In genomic region chrX:48520976-48521352, GRCh38 we compare ENCODE assay signal across 8 cellular contexts. TPM values are rescaled to one million over a fixed set of nuclear protein-coding genes. Genes with fewer than 3 reads are reported as not detected.
A peak's percentile ranks its signal among the peaks of the same experiment; 100 is the strongest.
DNase-seq lines count a peak whose midpoint lies in the region; ATAC-seq and TF ChIP-seq lines count a peak whose summit lies in the region.

No MANE protein-coding gene starts in this region.

- peak overlapping the region in 1 of 2 donors; percentile 67 for H3K27ac ChIP-seq in thoracic aorta

- DNase-seq in activated naive CD4-positive, alpha-beta T cell treated with anti-CD3 and anti-CD28 coated beads, Interleukin-2, amount 10 ng/mL, durations not matched to agents 7 days and 5 days = peak; percentile 35
- DNase-seq in activated naive CD4-positive, alpha-beta T cell (lab: John Stamatoyannopoulos, UW) = no peak
- DNase-seq in T-helper 2 cell treated with Interferon-gamma antibody and Interleukin-4, amounts not matched to agents 5 μg/mL and 100 μg/mL, for 36 hours (ENCODE audit: low spot score) = no peak
- no peak for DNase-seq in thoracic aorta (ENCODE audit: low spot score)
- no peak for DNase-seq in stimulated activated naive CD4-positive, alpha-beta T cell (lab: John Stamatoyannopoulos, UW)
- DNase-seq in OCI-M1 (lab: John Stamatoyannopoulos, UW) = no peak

- peaks cover 51% of the 10 kb centered on the region for H3K4me1 Mint-ChIP-seq in activated naive CD4-positive, alpha-beta T cell treated with anti-CD3 and anti-CD28 coated beads, Interleukin-2, amount 10 ng/mL, durations not matched to agents 7 days and 5 days
- peaks cover 26% of the 10 kb centered on the region for H3K4me1 Mint-ChIP-seq in T-helper 2 cell treated with Interferon-gamma antibody and Interleukin-4, amounts not matched to agents 5 μg/mL and 100 μg/mL, for 36 hours (ENCODE audit: low read depth)

- H3K4me3 ChIP-seq in iPS-15b (ENCODE audit: low read depth, low read length) (peak overlapping the region; percentile 67), thoracic aorta (peak overlapping the region; percentile 82)

- H3K36me3 ChIP-seq in iPS-15b (ENCODE audit: control insufficient read depth, insufficient read depth, low read length) (peaks cover 4% of the 10 kb centered on the region), thoracic aorta (no peaks in the 10 kb centered on the region)

- H3K9me3 ChIP-seq in iPS-15b (ENCODE audit: control insufficient read depth, insufficient read depth, low read length) (no peaks in the 10 kb centered on the region), thoracic aorta (no peaks in the 10 kb centered on the region)

- no peaks in the 10 kb centered on the region for H3K27me3 Mint-ChIP-seq in activated naive CD4-positive, alpha-beta T cell treated with anti-CD3 and anti-CD28 coated beads, Interleukin-2, amount 10 ng/mL, durations not matched to agents 7 days and 5 days
- H3K27me3 Mint-ChIP-seq in T-helper 2 cell treated with Interferon-gamma antibody and Interleukin-4, amounts not matched to agents 5 μg/mL and 100 μg/mL, for 36 hours (ENCODE audit: low read depth) = no peaks in the 10 kb centered on the region

- no peaks in the 10 kb centered on the region for H3K4me1 ChIP-seq in iPS-15b (ENCODE audit: control insufficient read depth, insufficient read depth, low read length)
- H3K4me1 ChIP-seq in thoracic aorta (ENCODE audit: control insufficient read depth in 1 of 2, low read depth in 2 of 2) = peaks cover 0 to 5% of the 10 kb centered on the region in 2 donors

- H3K4me3 Mint-ChIP-seq in activated naive CD4-positive, alpha-beta T cell treated with anti-CD3 and anti-CD28 coated beads, Interleukin-2, amount 10 ng/mL, durations not matched to agents 7 days and 5 days = peak overlapping the region; percentile 92
- H3K4me3 Mint-ChIP-seq in T-helper 2 cell treated with Interferon-gamma antibody and Interleukin-4, amounts not matched to agents 5 μg/mL and 100 μg/mL, for 36 hours = peak overlapping the region; percentile 95

- peaks cover 19% of the 10 kb centered on the region for H3K36me3 Mint-ChIP-seq in activated naive CD4-positive, alpha-beta T cell treated with anti-CD3 and anti-CD28 coated beads, Interleukin-2, amount 10 ng/mL, durations not matched to agents 7 days and 5 days
- peaks cover 24% of the 10 kb centered on the region for H3K36me3 Mint-ChIP-seq in T-helper 2 cell treated with Interferon-gamma antibody and Interleukin-4, amounts not matched to agents 5 μg/mL and 100 μg/mL, for 36 hours (ENCODE audit: low read depth)

- CTCF ChIA-PET in activated naive CD4-positive, alpha-beta T cell treated with anti-CD3 and anti-CD28 coated beads, Interleukin-2, amount 10 ng/mL, durations not matched to agents 7 days and 5 days (lab: Charles Lee) = interaction anchor here (1.7 kb wide), 1 partner anchor 18 kb away, joined by 5 read pairs; the partner anchor contains the start of gene TBC1D25

- ATAC-seq in thoracic aorta (ENCODE audit: insufficient number of reproducible peaks, low FRiP score, low read depth) (no peak), GM21447 (IDR thresholded peaks at IDR 0.05; ENCODE audit: unreplicated experiment) (no peak)

- H3K27me3 ChIP-seq in iPS-15b (ENCODE audit: control insufficient read depth, insufficient read depth, low read length) (no peaks in the 10 kb centered on the region), thoracic aorta (replicated peaks; ENCODE audit: insufficient read depth) (no peaks in the 10 kb centered on the region)

- no peak for TF ChIP-seq CTCF in thoracic aorta (IDR thresholded peaks at IDR 0.05)

- peak overlapping the region; percentile 97 for H3K27ac Mint-ChIP-seq in activated naive CD4-positive, alpha-beta T cell treated with anti-CD3 and anti-CD28 coated beads, Interleukin-2, amount 10 ng/mL, durations not matched to agents 7 days and 5 days
- peak overlapping the region; percentile 98 for H3K27ac Mint-ChIP-seq in T-helper 2 cell treated with Interferon-gamma antibody and Interleukin-4, amounts not matched to agents 5 μg/mL and 100 μg/mL, for 36 hours

- peak overlapping the region; percentile 62 for H3K9ac ChIP-seq in iPS-15b (ENCODE audit: low read depth, low read length)

- no peaks in the 10 kb centered on the region for H3K9me3 Mint-ChIP-seq in activated naive CD4-positive, alpha-beta T cell treated with anti-CD3 and anti-CD28 coated beads, Interleukin-2, amount 10 ng/mL, durations not matched to agents 7 days and 5 days
- no peaks in the 10 kb centered on the region for H3K9me3 Mint-ChIP-seq in T-helper 2 cell treated with Interferon-gamma antibody and Interleukin-4, amounts not matched to agents 5 μg/mL and 100 μg/mL, for 36 hours

RNA-seq across cellular contexts. Expression of gene EBP, which starts 0.6 kb away (rescaled TPM):
- 10 to 100 TPM in 1 of 2 donors, 1 to 10 TPM in 1; 3.5 to 18.8 TPM for total RNA-seq in thoracic aorta

RNA-seq across cellular contexts. Expression of gene PORCN, which starts 12.2 kb away (rescaled TPM):
- total RNA-seq in thoracic aorta = 10 to 100 TPM; 15.0 to 19.1 TPM

RNA-seq across cellular contexts. Expression of gene TBC1D25, which starts 18.6 kb away (rescaled TPM):
- 10 to 100 TPM; 11.4 to 13.6 TPM for total RNA-seq in thoracic aorta

RNA-seq across cellular contexts. Expression of gene FTSJ1, which starts 45.0 kb away (rescaled TPM):
- total RNA-seq in thoracic aorta = 10 to 100 TPM; 44.7 to 61.0 TPM

RNA-seq across cellular contexts. Expression of gene SLC38A5, which starts 50.9 kb away (rescaled TPM):
- 1 to 10 TPM; 3.4 to 4.9 TPM for total RNA-seq in thoracic aorta
